In genomic region chr9:131992906-131993657, GRCh38 we compare ENCODE assay signal across 23 cellular contexts.
A peak's percentile ranks its signal among the peaks of the same experiment; 100 is the strongest.
DNase-seq lines count a peak whose midpoint lies in the region; ATAC-seq, FAIRE-seq and TF ChIP-seq lines count a peak whose summit lies in the region.
"Had no signal": no experiment of that assay in that cellular context is flagged by ENCODE, and none has a peak within 500 bp of the region (broad histone marks: within the 10 kb centered on the region; RNA-seq: fewer than 3 reads in every experiment).

No MANE protein-coding gene starts in this region.

- no peak overlapping the region for H2BK15ac ChIP-seq in H1 (ENCODE audit: low read length)

- H3K9me3 ChIP-seq in H1 (ENCODE audit: insufficient read depth in 2 of 2, low read depth in 1 of 2, low read length in 1 of 2) (no peaks in the 10 kb centered on the region), pancreas (no peaks in the 10 kb centered on the region)
- H3K9me3 ChIP-seq: BLaER1 had no signal

- no peak for TF ChIP-seq EP300 in H1 (IDR thresholded peaks at IDR 0.05; ENCODE audit: borderline replicate concordance in 1 of 2, low read depth in 2 of 2, low read length in 2 of 2)

- H4K20me1 ChIP-seq in H1 (replicated peaks in 1 of 2; ENCODE audit: control insufficient read depth in 1 of 2, insufficient read depth in 2 of 2, low read length in 2 of 2): peaks cover 2% of the 10 kb centered on the region in 2 experiments

- POLR2A ChIA-PET in H1 (lab: Charles Lee; ENCODE audit: partially characterized antibody): interaction anchor here (0.8 kb wide), 1 partner anchor 12 kb away, joined by 4 read pairs; no protein-coding TSS in a partner anchor

- no peak overlapping the region for H4K91ac ChIP-seq in H1 (replicated peaks; ENCODE audit: insufficient read length, low read length)

- H3K18ac ChIP-seq in H1 (ENCODE audit: extremely low read depth, low read length): no peak overlapping the region

- no peak overlapping the region for H3K9ac ChIP-seq in H1 (replicated peaks in 1 of 4; ENCODE audit: extremely low read depth in 1 of 4, low read depth in 3 of 4, low read length in 3 of 4)
- H3K9ac ChIP-seq: BLaER1 had no signal

- H3K4me3 ChIP-seq in H1 (ENCODE audit: extremely low read depth in 1 of 4, insufficient read depth in 2 of 4, low read depth in 3 of 4, low read length in 4 of 4) (no peak overlapping the region), pancreas (no peak overlapping the region)
- H3K4me3 ChIP-seq: BLaER1, K562, SK-N-MC had no signal

- TF ChIP-seq RAD21 in H1 (IDR thresholded peaks at IDR 0.05 in 1 of 2, conservative IDR thresholded peaks at IDR 0.05 in 1 of 2; ENCODE audit: low read depth in 2 of 2, low read length in 2 of 2): no peak

- no peak overlapping the region for H2BK5ac ChIP-seq in H1 (ENCODE audit: low read depth, low read length)

- no peaks in the 10 kb centered on the region for H3K23me2 ChIP-seq in H1 (ENCODE audit: low read depth, low read length)

- H2AK5ac ChIP-seq in H1 (ENCODE audit: low read depth, low read length): no peak overlapping the region

- intact Hi-C loops in pancreas (cut with DNase I): no loop called here

- TF ChIP-seq CTCF in H1 (IDR thresholded peaks at IDR 0.05; ENCODE audit: control extremely low read depth in 1 of 3, insufficient read depth in 1 of 3, low read depth in 1 of 3, low read length in 3 of 3) (no peak), pancreas (IDR thresholded peaks at IDR 0.05) (no peak)

- WGBS in H1 (ENCODE audit: extremely low coverage in 1 of 2, insufficient coverage in 1 of 2, insufficient read length in 1 of 2, insufficient replicate concordance in 2 of 2, low coverage in 1 of 2, low lambda C conversion rate in 2 of 2, missing lambda C conversion rate in 1 of 2), 2 experiments: 69% methylated on average over 10 of the region's 10 CpGs; no CpG with 5 or more reads in 1 of the 2 experiments
- WGBS in pancreas, 2 donors: 86% methylated on average over 10 of the region's 10 CpGs

- no peak overlapping the region for H3K4ac ChIP-seq in H1 (replicated peaks; ENCODE audit: insufficient read length, low read depth, low read length)

- H3K4me1 ChIP-seq in H1 (replicated peaks in 1 of 4; ENCODE audit: control insufficient read depth in 3 of 4, insufficient read depth in 4 of 4, low read length in 3 of 4) (peaks cover 0 to 2% (median 0%) of the 10 kb centered on the region in 4 experiments; a peak in 2 of 7 replicates), pancreas (peaks cover 7 to 16% (median 9%) of the 10 kb centered on the region in 3 donors)
- H3K4me1 ChIP-seq: BLaER1 had no signal

- no peak overlapping the region for H4K5ac ChIP-seq in H1 (ENCODE audit: insufficient read length, low read depth, low read length)

- H3K27me3 ChIP-seq in H1 (replicated peaks in 1 of 4; ENCODE audit: control insufficient read depth in 3 of 4, extremely low read depth in 1 of 4, insufficient read depth in 3 of 4, low read length in 3 of 4) (no peaks in the 10 kb centered on the region), pancreas (no peaks in the 10 kb centered on the region)
- H3K27me3 ChIP-seq: BLaER1 had no signal

- TF ChIP-seq POLR2A in H1 (IDR thresholded peaks at IDR 0.05; ENCODE audit: control extremely low read depth in 1 of 2, low read depth in 2 of 2, low read length in 2 of 2): no peak

- 0 out of 4 replicates have a peak, but pooled peaks cover 0 to 3% of the 10 kb centered on the region in 2 experiments for H3K79me2 ChIP-seq in H1 (ENCODE audit: control insufficient read depth in 1 of 2, insufficient read depth in 2 of 2, low read length in 2 of 2)

- H2AFZ ChIP-seq in H1 (ENCODE audit: low read length): no peak overlapping the region

- FAIRE-seq in H1 (lab: Jason Lieb, UNC) (no peak), pancreas (lab: Jason Lieb, UNC) (no peak)
- FAIRE-seq: K562 had no signal

- no peak overlapping the region for H3K56ac ChIP-seq in H1 (replicated peaks; ENCODE audit: insufficient read length, low read depth, low read length)

- H3K36me3 ChIP-seq in H1 (ENCODE audit: control insufficient read depth in 2 of 4, insufficient read depth in 4 of 4, low read length in 3 of 4) (no peaks in the 10 kb centered on the region; a peak in 1 of 8 replicates), pancreas (no peaks in the 10 kb centered on the region)

- DNase-seq in NCI-H524 (lab: John Stamatoyannopoulos, UW) (peak; percentile 58 to 72), NCI-H524 treated with DMSO at 0.1 percent for 48 hours (lab: John Stamatoyannopoulos, UW) (no peak), H1 (ENCODE audit: low read depth in 1 of 2, low spot score in 2 of 2) (no peak), myocyte (ENCODE audit: low read depth) (peak; percentile 89), pancreas (no peak), NCI-H1694 (lab: John Stamatoyannopoulos, UW) (no peak), SHP77 treated with DMSO at 0.1 percent for 48 hours (lab: John Stamatoyannopoulos, UW) (no peak)
- DNase-seq: ACHN; CD4-positive, alpha-beta T cell; COR-L47; DMS79; H7; NCI-H1092 treated with DMSO at 0.1 percent for 48 hours; NCI-H1436 treated with DMSO at 0.1 percent for 48 hours; NCI-H2029; NCI-H345; NCI-H526; Right ventricle myocardium superior had no signal

- no peak overlapping the region for H2BK20ac ChIP-seq in H1 (ENCODE audit: low read length)

- no peak overlapping the region for H2BK12ac ChIP-seq in H1 (ENCODE audit: low read depth, low read length)

- H3K27ac ChIP-seq in H1 (ENCODE audit: low read depth, low read length) (no peak overlapping the region), pancreas (no peak overlapping the region)
- H3K27ac ChIP-seq: 22Rv1, BLaER1, SK-N-MC had no signal

- H3K14ac ChIP-seq in H1 (ENCODE audit: insufficient read length): no peak overlapping the region

- no peak overlapping the region for H4K8ac ChIP-seq in H1 (ENCODE audit: extremely low read depth, insufficient read depth, low read length)

- peaks cover 10% of the 10 kb centered on the region; the same call in 1 of the 2 replicates for H3K79me1 ChIP-seq in H1 (ENCODE audit: low read depth, low read length)

- H3K23ac ChIP-seq in H1 (ENCODE audit: insufficient read length): no peak overlapping the region

- no peak overlapping the region for H2BK120ac ChIP-seq in H1 (replicated peaks; ENCODE audit: low read depth, low read length)

- ATAC-seq in pancreas (no peak), GM18520 (IDR thresholded peaks at IDR 0.05; ENCODE audit: unreplicated experiment) (no peak)
- ATAC-seq: K562 had no signal

- CTCF ChIA-PET in H1 (lab: Charles Lee; ENCODE audit: partially characterized antibody): interaction anchor here (0.9 kb wide), 1 partner anchor 12 kb away, joined by 3 read pairs; no protein-coding TSS in a partner anchor

- H3K4me2 ChIP-seq in H1 (ENCODE audit: insufficient read depth in 1 of 2, low read depth in 2 of 2, low read length in 2 of 2): peak overlapping the region in 1 of 2 experiments; percentile 13; a peak in 1 of 4 replicates
- H3K4me2 ChIP-seq: BLaER1 had no signal

TF ChIP-seq in H1, 55 proteins besides CTCF, POLR2A, EP300 and RAD21:
- no peak for TF ChIP-seq MAFK (IDR thresholded peaks at IDR 0.05; ENCODE audit: low read depth, low read length)
- TF ChIP-seq POLR2AphosphoS5 (IDR thresholded peaks at IDR 0.05; ENCODE audit: low read depth, low read length): no peak
- TF ChIP-seq RFX5 (IDR thresholded peaks at IDR 0.05; ENCODE audit: borderline replicate concordance, low read depth, low read length): no peak
- TF ChIP-seq CTBP2 (IDR thresholded peaks at IDR 0.05; ENCODE audit: borderline replicate concordance, insufficient read depth, insufficient read length, low read length): no peak
- no peak for TF ChIP-seq GABPA (IDR thresholded peaks at IDR 0.05; ENCODE audit: borderline replicate concordance, insufficient read depth, low read length)
- no peak for TF ChIP-seq CREB1 (IDR thresholded peaks at IDR 0.05)
- TF ChIP-seq SRF (IDR thresholded peaks at IDR 0.05; ENCODE audit: low read depth, low read length): no peak
- peak; percentile 78 for TF ChIP-seq MAX (IDR thresholded peaks at IDR 0.05)
- no peak for TF ChIP-seq SP4 (IDR thresholded peaks at IDR 0.05; ENCODE audit: low read length)
- TF ChIP-seq ZNF274 (IDR thresholded peaks at IDR 0.05; ENCODE audit: borderline replicate concordance, extremely low read depth, low read length): no peak
- TF ChIP-seq TEAD4 (IDR thresholded peaks at IDR 0.05; ENCODE audit: low read depth, low read length): peak; percentile 54; the same call in 1 of the 2 replicates
- TF ChIP-seq SIN3A (conservative IDR thresholded peaks at IDR 0.05 in 1 of 2, IDR thresholded peaks at IDR 0.05 in 1 of 2; ENCODE audit: low read depth in 1 of 2, low read length in 2 of 2): peak; percentile 86 to 93; a peak in 3 of 4 replicates
- no peak for TF ChIP-seq PHF8 (conservative IDR thresholded peaks at IDR 0.05; ENCODE audit: low read depth, low read length)
- TF ChIP-seq TAF7 (optimal IDR thresholded peaks at IDR 0.05; ENCODE audit: borderline replicate concordance, low read depth, low read length): no peak
- TF ChIP-seq ASH2L (IDR thresholded peaks at IDR 0.05; ENCODE audit: low read length): no peak
- TF ChIP-seq ATF3 (IDR thresholded peaks at IDR 0.05; ENCODE audit: insufficient read depth, low read depth, low read length): no peak

Comparison
In these comparisons a context has a peak if more than half of its experiments do, and no peak if none do; other contexts are left out.
1. DNase-seq: peak in NCI-H524 (2 of 2) and myocyte (single experiment); none in NCI-H524 treated with DMSO at 0.1 percent for 48 hours (single experiment), H1 (0 of 2), pancreas (0 of 6), NCI-H1694 (single experiment) and SHP77 treated with DMSO at 0.1 percent for 48 hours (single experiment).